In genomic region chr6:84462697-84463096, GRCh38 we compare ENCODE assay signal across 14 cellular contexts.
DNase-seq lines count a peak whose midpoint lies in the region; FAIRE-seq and TF ChIP-seq lines count a peak whose summit lies in the region.
"Had no signal": no experiment of that assay in that cellular context is flagged by ENCODE, and none has a peak within 500 bp of the region (broad histone marks: within the 10 kb centered on the region; RNA-seq: fewer than 3 reads in every experiment).

No MANE protein-coding gene starts in this region.

- TF ChIP-seq CTCF in Calu3 (IDR thresholded peaks at IDR 0.05; ENCODE audit: unreplicated experiment): no peak
- TF ChIP-seq CTCF in osteocyte (IDR thresholded peaks at IDR 0.05): no peak

- peaks cover 42% of the 10 kb centered on the region for H3K4me1 Mint-ChIP-seq in Calu3 (ENCODE audit: low read depth, unreplicated experiment)
- peaks cover 28% of the 10 kb centered on the region for H3K4me1 Mint-ChIP-seq in osteocyte (ENCODE audit: unreplicated experiment)
- H3K4me1 Mint-ChIP-seq: activated naive CD4-positive, alpha-beta T cell treated with anti-CD3 and anti-CD28 coated beads, Interleukin-2, amount 10 ng/mL, durations not matched to agents 7 days and 5 days; neural progenitor cell had no signal

- no TSS peak for BruUV-seq in Calu3 (replicated peaks; lab: Mats Ljungman, UMichigan)

- CTCF ChIA-PET in Calu3 (lab: Charles Lee): no interaction called here

- intact Hi-C loops in Calu3 (cut with micrococcal nuclease; ENCODE audit: unreplicated experiment): no loop called here

- no peak for DNase-seq in Calu3
- DNase-seq in RCC 7860 (ENCODE audit: low spot score): peak; percentile 35
- peak; percentile 14 for DNase-seq in dermis blood vessel endothelial cell
- no peak for DNase-seq in osteocyte (ENCODE audit: extremely low spot score, unreplicated experiment)
- DNase-seq in SHP77 treated with DMSO at 0.1 percent for 48 hours (lab: John Stamatoyannopoulos, UW): no peak
- DNase-seq in hippocampal formation (lab: John Stamatoyannopoulos, UW): no peak
- DNase-seq in ACHN: no peak
- no peak for DNase-seq in cortex of kidney (lab: John Stamatoyannopoulos, UW)
- DNase-seq: activated CD8-positive, alpha-beta memory T cell treated with anti-CD3 and anti-CD28 coated beads, Interleukin-2, amount 50 U/mL, for 48 hours; activated naive CD4-positive, alpha-beta T cell treated with anti-CD3 and anti-CD28 coated beads, Interleukin-2, amount 10 ng/mL, durations not matched to agents 7 days and 5 days; NCI-H2107; transverse colon had no signal

- no peaks in the 10 kb centered on the region for H3K36me3 Mint-ChIP-seq in Calu3 (ENCODE audit: insufficient read depth, unreplicated experiment)
- no peaks in the 10 kb centered on the region for H3K36me3 Mint-ChIP-seq in osteocyte (ENCODE audit: unreplicated experiment)
- H3K36me3 Mint-ChIP-seq: activated naive CD4-positive, alpha-beta T cell treated with anti-CD3 and anti-CD28 coated beads, Interleukin-2, amount 10 ng/mL, durations not matched to agents 7 days and 5 days; neural progenitor cell had no signal

- H3K27me3 Mint-ChIP-seq in Calu3 (ENCODE audit: unreplicated experiment) (no peaks in the 10 kb centered on the region), osteocyte (ENCODE audit: unreplicated experiment) (no peaks in the 10 kb centered on the region)
- H3K27me3 Mint-ChIP-seq: activated naive CD4-positive, alpha-beta T cell treated with anti-CD3 and anti-CD28 coated beads, Interleukin-2, amount 10 ng/mL, durations not matched to agents 7 days and 5 days had no signal

- peak; percentile 68 for FAIRE-seq in RCC 7860 (lab: Jason Lieb, UNC)
- FAIRE-seq: HepG2 had no signal

- H3K27ac Mint-ChIP-seq in Calu3 (ENCODE audit: unreplicated experiment): peak overlapping the region; percentile 32
- H3K27ac Mint-ChIP-seq in osteocyte (ENCODE audit: unreplicated experiment): peak overlapping the region; percentile 23
- H3K27ac Mint-ChIP-seq: activated naive CD4-positive, alpha-beta T cell treated with anti-CD3 and anti-CD28 coated beads, Interleukin-2, amount 10 ng/mL, durations not matched to agents 7 days and 5 days; neural progenitor cell had no signal

- H3K9me3 Mint-ChIP-seq in Calu3 (ENCODE audit: low read depth, unreplicated experiment) (no peaks in the 10 kb centered on the region), osteocyte (ENCODE audit: unreplicated experiment) (no peaks in the 10 kb centered on the region)
- H3K9me3 Mint-ChIP-seq: activated naive CD4-positive, alpha-beta T cell treated with anti-CD3 and anti-CD28 coated beads, Interleukin-2, amount 10 ng/mL, durations not matched to agents 7 days and 5 days; neural progenitor cell had no signal

- in situ Hi-C loops in ACHN (cut with HindIII; ENCODE audit: low pct_ligation_motif_present, low pct_unique_long_range_greater_than_20kb, low sequenced_read_pairs): no loop called here

- no peak overlapping the region for H3K4me3 Mint-ChIP-seq in Calu3 (ENCODE audit: low read depth, unreplicated experiment)
- no peak overlapping the region for H3K4me3 Mint-ChIP-seq in osteocyte (ENCODE audit: unreplicated experiment)
- H3K4me3 Mint-ChIP-seq: activated naive CD4-positive, alpha-beta T cell treated with anti-CD3 and anti-CD28 coated beads, Interleukin-2, amount 10 ng/mL, durations not matched to agents 7 days and 5 days; neural progenitor cell had no signal

Comparison
In these comparisons a context has a peak if more than half of its experiments do, and no peak if none do; other contexts are left out.
1. DNase-seq: peak in RCC 7860 (single experiment) and dermis blood vessel endothelial cell (single experiment); none in Calu3 (single experiment), osteocyte (single experiment), SHP77 treated with DMSO at 0.1 percent for 48 hours (single experiment), hippocampal formation (0 of 2), ACHN (single experiment) and cortex of kidney (single experiment).